ENCODE assay signal across 28 cellular contexts in the genomic region with DNA sequence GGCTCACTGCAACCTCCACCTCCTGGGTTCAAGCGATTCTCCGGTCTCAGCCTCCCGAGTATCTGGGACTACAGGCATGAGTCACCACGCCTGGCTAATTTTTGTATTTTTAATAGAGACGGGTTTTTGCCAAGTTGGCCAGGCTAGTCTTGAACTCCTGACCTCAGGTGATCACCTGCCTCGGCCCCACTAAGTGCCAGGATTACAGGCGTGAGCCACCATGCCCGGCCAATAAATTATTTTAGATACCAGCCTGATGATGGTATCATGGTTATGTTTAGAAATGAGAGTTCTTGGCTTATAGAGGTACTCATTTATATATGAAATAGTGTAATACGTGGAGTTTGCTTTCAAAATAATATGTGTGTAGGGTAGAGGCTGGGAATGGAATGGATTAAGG.
"Had no signal": no experiment of that assay in that cellular context is flagged by ENCODE, and none has a peak within 500 bp of the region (broad histone marks: within the 10 kb centered on the region; RNA-seq: fewer than 3 reads in every experiment).

No MANE protein-coding gene starts in this region.

- H3K4me1 ChIP-seq: colonic mucosa, esophagus muscularis mucosa, esophagus squamous epithelium, foreskin keratinocyte, gastroesophageal sphincter, heart left ventricle, heart right ventricle had no signal

- H3K27ac ChIP-seq: colonic mucosa, coronary artery, dorsolateral prefrontal cortex, epithelial cell of prostate, esophagus muscularis mucosa, esophagus squamous epithelium, foreskin keratinocyte, gastrocnemius medialis, gastroesophageal sphincter, heart left ventricle, heart right ventricle had no signal

- H3K36me3 ChIP-seq: colonic mucosa, gastrocnemius medialis had no signal

- DNase-seq: colonic mucosa; cortex of kidney; dermis blood vessel endothelial cell; dorsolateral prefrontal cortex; effector CD4-positive, alpha-beta T cell; effector CD8-positive, alpha-beta T cell; effector memory CD4-positive, alpha-beta T cell; effector memory CD8-positive, alpha-beta T cell; endodermal cell; erythroblast; esophagus squamous epithelium; foreskin fibroblast; foreskin keratinocyte; foreskin melanocyte; gastrocnemius medialis; glutamatergic neuron; head of caudate nucleus; heart left ventricle; heart right ventricle had no signal

- ATAC-seq: effector memory CD8-positive, alpha-beta T cell; esophagus mucosa; foreskin keratinocyte; gastrocnemius medialis; gastroesophageal sphincter; heart left ventricle; heart right ventricle had no signal

- H3K4me3 ChIP-seq: colonic mucosa, coronary artery, dorsolateral prefrontal cortex, esophagus muscularis mucosa, esophagus squamous epithelium, gastrocnemius medialis, gastroesophageal sphincter, heart left ventricle, heart right ventricle had no signal

- H3K27me3 ChIP-seq: colonic mucosa, dorsolateral prefrontal cortex, esophagus muscularis mucosa, esophagus squamous epithelium, foreskin keratinocyte, gastrocnemius medialis, gastroesophageal sphincter, heart left ventricle, heart right ventricle had no signal

- H3K9me3 ChIP-seq: colonic mucosa, esophagus muscularis mucosa, esophagus squamous epithelium, gastrocnemius medialis, gastroesophageal sphincter, heart left ventricle had no signal

- FAIRE-seq: colon, endometrium, endothelial cell of umbilical vein, frontal cortex had no signal
